ENCODE assay signal across 8 cellular contexts in the genomic region with DNA sequence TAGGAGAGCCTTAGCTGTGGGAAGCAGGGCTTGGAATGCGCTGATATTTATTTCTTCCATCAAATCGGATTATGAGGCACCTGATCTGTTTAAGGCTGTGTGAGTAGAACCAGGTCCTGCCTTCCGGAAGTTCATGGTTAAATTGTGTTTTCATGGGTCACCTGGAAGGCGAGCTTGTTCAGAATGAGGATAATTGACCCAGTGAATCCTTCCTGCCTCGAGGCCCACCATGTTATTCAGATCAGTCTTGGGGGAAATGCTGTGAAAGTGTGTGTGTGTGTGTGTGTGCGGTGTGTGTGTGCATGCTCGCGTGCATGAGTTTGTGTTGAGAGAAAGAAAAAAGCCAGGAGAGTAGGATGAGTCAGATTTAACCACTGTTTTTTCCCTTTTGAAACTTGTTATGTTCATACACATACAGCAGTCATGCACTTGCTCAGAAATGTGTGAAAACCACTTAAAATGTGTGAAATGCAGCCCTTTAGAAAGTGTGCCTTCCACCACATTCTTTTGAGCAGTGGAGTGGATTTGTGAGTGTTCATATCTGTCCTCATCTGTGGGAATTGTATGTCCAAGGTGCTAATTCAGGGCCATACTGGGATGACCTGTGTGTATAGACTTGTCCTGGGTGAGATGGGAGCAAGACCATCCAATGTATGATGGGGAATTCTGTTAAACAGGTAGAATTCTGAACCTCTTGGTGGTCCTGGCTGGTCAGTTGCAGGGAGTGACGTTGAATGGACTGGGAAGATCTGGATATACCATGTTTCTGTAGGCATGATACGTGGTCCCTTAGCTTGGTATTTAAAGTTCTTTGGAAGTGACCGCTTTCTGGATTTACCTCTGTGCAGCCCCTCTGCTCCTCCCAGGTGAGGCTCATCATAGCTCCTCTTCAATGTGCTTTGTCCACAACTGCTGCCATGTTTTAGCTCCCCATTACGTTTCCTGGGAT. TPM values are rescaled to one million over a fixed set of nuclear protein-coding genes. Genes with fewer than 3 reads are reported as not detected.
DNase-seq lines count a peak whose midpoint lies in the region; ATAC-seq, FAIRE-seq and TF ChIP-seq lines count a peak whose summit lies in the region.

No MANE protein-coding gene starts in this region.

- H4K91ac ChIP-seq in neuronal stem cell (ENCODE audit: low read depth, low read length, poor library complexity), result no peak overlapping the region

- TF ChIP-seq CTCF in heart right ventricle (IDR thresholded peaks at IDR 0.05) (no peak), CD14-positive monocyte (IDR thresholded peaks at IDR 0.05) (no peak)

- H3K14ac ChIP-seq in neuronal stem cell (ENCODE audit: low read length), result no peak overlapping the region

- peaks cover 9% of the 10 kb centered on the region for H3K79me1 ChIP-seq in neuronal stem cell (ENCODE audit: low read depth, low read length)

- no peak overlapping the region for H3K4me3 Mint-ChIP-seq in activated CD4-positive, alpha-beta memory T cell treated with anti-CD3 and anti-CD28 coated beads for 36 hours
- H3K4me3 Mint-ChIP-seq in CD14-positive monocyte, result no peak overlapping the region

- no peak overlapping the region for H3K4ac ChIP-seq in neuronal stem cell (ENCODE audit: low read length)

- H3K27me3 ChIP-seq in heart right ventricle (no peaks in the 10 kb centered on the region), neuronal stem cell (ENCODE audit: control insufficient read depth in 3 of 3, insufficient read depth in 3 of 3, low read depth in 1 of 3, low read length in 3 of 3) (no peaks in the 10 kb centered on the region)

- H3K27ac ChIP-seq in heart right ventricle (peak overlapping the region in 3 of 10 donors; percentile 70 to 72 (median 71)), neuronal stem cell (replicated peaks; ENCODE audit: low read length) (no peak overlapping the region)

- no peak overlapping the region for H4K8ac ChIP-seq in neuronal stem cell (ENCODE audit: low read depth, low read length)

- intact Hi-C loops in activated CD4-positive, alpha-beta memory T cell treated with anti-CD3 and anti-CD28 coated beads for 36 hours (cut with micrococcal nuclease), result loop anchor here (1.0 to 5.0 kb wide), 10 partner anchors 11 to 205 kb away; no protein-coding TSS in a partner anchor
- intact Hi-C loops in heart right ventricle (cut with DNase I) (loop anchor here in 3 of 10 donors (5.0 to 10.0 kb wide), 3 partner anchors 35 to 83 kb away; a partner anchor contains a TSS), CD14-positive monocyte (cut with micrococcal nuclease) (loop anchor here (2.0 to 5.0 kb wide), 2 partner anchors 35 to 37 kb away; a partner anchor contains a TSS)

- no peak overlapping the region for H3K23ac ChIP-seq in neuronal stem cell (ENCODE audit: low read depth, low read length, poor library complexity)

- H3K27me3 Mint-ChIP-seq in activated CD4-positive, alpha-beta memory T cell treated with anti-CD3 and anti-CD28 coated beads for 36 hours, result no peaks in the 10 kb centered on the region
- H3K27me3 Mint-ChIP-seq in CD14-positive monocyte (ENCODE audit: low read depth in 3 of 3), result peaks cover 0 to 3% (median 3%) of the 10 kb centered on the region in 3 donors

- peak; percentile 80 for DNase-seq in activated CD4-positive, alpha-beta memory T cell treated with anti-CD3 and anti-CD28 coated beads for 36 hours
- DNase-seq in kidney glomerular epithelial cell (lab: John Stamatoyannopoulos, UW) (peak; percentile 74), urothelium cell line (ENCODE audit: low spot score) (no peak), heart right ventricle (no peak), neuronal stem cell (ENCODE audit: low spot score) (no peak), CD14-positive monocyte (ENCODE audit: low spot score) (no peak)

- no peak overlapping the region for H2BK15ac ChIP-seq in neuronal stem cell (ENCODE audit: low read length)

- H3K9me3 Mint-ChIP-seq in activated CD4-positive, alpha-beta memory T cell treated with anti-CD3 and anti-CD28 coated beads for 36 hours, result no peaks in the 10 kb centered on the region
- no peaks in the 10 kb centered on the region for H3K9me3 Mint-ChIP-seq in CD14-positive monocyte

- H3K4me3 ChIP-seq in heart right ventricle (no peak overlapping the region), neuronal stem cell (ENCODE audit: low read length in 2 of 2) (no peak overlapping the region)

- ATAC-seq in GM18511 (IDR thresholded peaks at IDR 0.05; ENCODE audit: unreplicated experiment), result peak; percentile 55
- ATAC-seq in HG03103 (IDR thresholded peaks at IDR 0.05; ENCODE audit: low read depth, unreplicated experiment), result peak; percentile 40
- no peak for ATAC-seq in heart right ventricle

- H2BK5ac ChIP-seq in neuronal stem cell (ENCODE audit: low read length), result no peak overlapping the region

- H3K4me1 Mint-ChIP-seq in activated CD4-positive, alpha-beta memory T cell treated with anti-CD3 and anti-CD28 coated beads for 36 hours (ENCODE audit: low read depth), result peaks cover 26% of the 10 kb centered on the region
- peaks cover 27% of the 10 kb centered on the region for H3K4me1 Mint-ChIP-seq in CD14-positive monocyte

- H3K4me1 ChIP-seq in heart right ventricle, result peaks cover 26 to 100% (median 76%) of the 10 kb centered on the region in 9 donors
- peaks cover 23 to 30% of the 10 kb centered on the region in 2 donors for H3K4me1 ChIP-seq in neuronal stem cell (ENCODE audit: control insufficient read depth in 2 of 2, insufficient read depth in 1 of 2, low read depth in 1 of 2, low read length in 2 of 2)

- FAIRE-seq in urothelium cell line (lab: Jason Lieb, UNC), result no peak

- H2BK12ac ChIP-seq in neuronal stem cell (ENCODE audit: low read length), result no peak overlapping the region

- CTCF ChIA-PET in activated CD4-positive, alpha-beta memory T cell treated with anti-CD3 and anti-CD28 coated beads for 36 hours (lab: Charles Lee), result interaction anchor here (0.8 to 3.8 kb wide), 20 partner anchors 8 to 202 kb away, joined by 3 to 21 read pairs (median 6); no protein-coding TSS in a partner anchor

- H3K18ac ChIP-seq in neuronal stem cell (ENCODE audit: low read length), result no peak overlapping the region

- H2AFZ ChIP-seq in neuronal stem cell (ENCODE audit: low read length), result no peak overlapping the region

- H3K36me3 ChIP-seq in heart right ventricle (no peaks in the 10 kb centered on the region), neuronal stem cell (replicated peaks in 1 of 2; ENCODE audit: control insufficient read depth in 2 of 2, insufficient read depth in 2 of 2, low read length in 2 of 2) (peaks cover 0 to 29% of the 10 kb centered on the region in 2 donors)

- H3K9me3 ChIP-seq in heart right ventricle (no peaks in the 10 kb centered on the region), neuronal stem cell (replicated peaks in 1 of 2; ENCODE audit: control insufficient read depth in 2 of 2, insufficient read depth in 1 of 2, low read depth in 1 of 2, low read length in 2 of 2) (no peaks in the 10 kb centered on the region)

- no peak overlapping the region for H2BK120ac ChIP-seq in neuronal stem cell (ENCODE audit: low read depth, low read length)

- H3K4me2 ChIP-seq in neuronal stem cell (ENCODE audit: insufficient read depth, low read length, poor library complexity, severe bottlenecking), result no peak overlapping the region

- H3K9ac ChIP-seq in neuronal stem cell (ENCODE audit: low read depth, low read length, poor library complexity), result no peak overlapping the region

- no peak overlapping the region for H3K27ac Mint-ChIP-seq in activated CD4-positive, alpha-beta memory T cell treated with anti-CD3 and anti-CD28 coated beads for 36 hours
- no peak overlapping the region for H3K27ac Mint-ChIP-seq in CD14-positive monocyte

- WGBS in heart right ventricle, 2 donors, result 73 to 78% methylated on average over 12 of the region's 12 CpGs
- WGBS in neuronal stem cell (ENCODE audit: extremely low coverage in 2 of 2, insufficient read length in 2 of 2, insufficient replicate concordance in 1 of 2), 2 donors, result no CpG with 5 or more reads among the region's 12 CpGs

- H2AK5ac ChIP-seq in neuronal stem cell (ENCODE audit: low read depth, low read length), result no peak overlapping the region

- POLR2A ChIA-PET in activated CD4-positive, alpha-beta memory T cell treated with anti-CD3 and anti-CD28 coated beads for 36 hours (lab: Charles Lee), result interaction anchor here (0.6 to 4.9 kb wide), 29 partner anchors 9 to 152 kb away, joined by 3 to 117 read pairs (median 4); a partner anchor contains a TSS

- peaks cover 10% of the 10 kb centered on the region for H3K36me3 Mint-ChIP-seq in activated CD4-positive, alpha-beta memory T cell treated with anti-CD3 and anti-CD28 coated beads for 36 hours
- H3K36me3 Mint-ChIP-seq in CD14-positive monocyte, result peaks cover 34 to 53% of the 10 kb centered on the region in 2 donors

RNA-seq across cellular contexts. Expression of a gene that starts 36.9 kb away (rescaled TPM):
- total RNA-seq in activated CD4-positive, alpha-beta memory T cell treated with anti-CD3 and anti-CD28 coated beads for 36 hours, result 10 to 100 TPM; 50.2 to 50.5 TPM
- total RNA-seq in heart right ventricle, result 10 to 100 TPM; 11.3 to 44.8 (median 15.7) TPM
- polyA plus RNA-seq in heart right ventricle (1 to 10 TPM; 6.2 to 7.8 TPM), CD14-positive monocyte (1 to 10 TPM; 4.4 to 5.4 TPM)
- 32.6 TPM for polyA plus RNA-seq in neuronal stem cell (2013, experiment 1 of 2)
- 32.9 TPM for polyA plus RNA-seq in neuronal stem cell (2013, experiment 2 of 2)

Comparison
In these comparisons a context has a peak if more than half of its experiments do, and no peak if none do; other contexts are left out.
1. ATAC-seq: peak in GM18511 (single experiment) and HG03103 (single experiment); none in heart right ventricle (0 of 8).
2. DNase-seq: peak in activated CD4-positive, alpha-beta memory T cell treated with anti-CD3 and anti-CD28 coated beads for 36 hours (single experiment) and kidney glomerular epithelial cell (single experiment); none in urothelium cell line (single experiment), heart right ventricle (0 of 2), neuronal stem cell (single experiment) and CD14-positive monocyte (single experiment).